In genomic region chr12:130706311-130706710, GRCh38 we compare ENCODE assay signal across 24 cellular contexts. TPM values are rescaled to one million over a fixed set of nuclear protein-coding genes. Genes with fewer than 3 reads are reported as not detected.
"Had no signal": no experiment of that assay in that cellular context is flagged by ENCODE, and none has a peak within 500 bp of the region (broad histone marks: within the 10 kb centered on the region; RNA-seq: fewer than 3 reads in every experiment).

No MANE protein-coding gene starts in this region.

- ATAC-seq: gastrocnemius medialis; heart right ventricle; left lobe of liver; mucosa of descending colon; naive thymus-derived CD8-positive, alpha-beta T cell had no signal

- H3K27ac ChIP-seq: epithelial cell of prostate, esophagus muscularis mucosa, gastrocnemius medialis, heart right ventricle, neural progenitor cell, suprapubic skin, tibial artery, upper lobe of left lung, uterus had no signal

- H3K4me3 ChIP-seq: esophagus muscularis mucosa, gastrocnemius medialis, heart right ventricle, mucosa of descending colon, neural progenitor cell, suprapubic skin, tibial artery, upper lobe of left lung, uterus had no signal

- H3K9ac ChIP-seq: neural progenitor cell had no signal

- H3K27me3 ChIP-seq: dorsolateral prefrontal cortex, upper lobe of left lung, uterus had no signal

- FAIRE-seq: islet of Langerhans, small intestine had no signal

- H3K36me3 Mint-ChIP-seq: naive thymus-derived CD8-positive, alpha-beta T cell; neural progenitor cell had no signal

- H3K27ac Mint-ChIP-seq: naive thymus-derived CD8-positive, alpha-beta T cell had no signal

- H3K4me1 Mint-ChIP-seq: naive thymus-derived CD8-positive, alpha-beta T cell had no signal

- H3K4me2 ChIP-seq: neural progenitor cell had no signal

- H3K9me3 Mint-ChIP-seq: neural progenitor cell had no signal

- H3K9me3 ChIP-seq: esophagus muscularis mucosa, gastrocnemius medialis, heart right ventricle, mucosa of descending colon, suprapubic skin, tibial artery, upper lobe of left lung, uterus had no signal

- H3K4me3 Mint-ChIP-seq: naive thymus-derived CD8-positive, alpha-beta T cell had no signal

- H3K4me1 ChIP-seq: esophagus muscularis mucosa, gastrocnemius medialis, heart right ventricle, tibial artery, upper lobe of left lung, uterus had no signal

- DNase-seq: cortex of kidney; effector memory CD4-positive, alpha-beta T cell; gastrocnemius medialis; heart right ventricle; hypothalamus; mammary epithelial cell; mucosa of descending colon; naive thymus-derived CD8-positive, alpha-beta T cell; occipital lobe; small intestine; stimulated activated CD4-positive, alpha-beta T cell treated with anti-CD3 and anti-CD28 coated beads, Interleukin-12 subunit alpha, Interleukin-12 subunit beta, amount 100 ng/mL, for 4 hours; stimulated activated naive CD4-positive, alpha-beta T cell; uterus had no signal

- H3K36me3 ChIP-seq: esophagus muscularis mucosa, gastrocnemius medialis, heart right ventricle, neural progenitor cell, suprapubic skin, tibial artery, upper lobe of left lung, uterus had no signal

RNA-seq across cellular contexts. Expression of gene RIMBP2, which starts 9.8 kb away (rescaled TPM):
- total RNA-seq: fibroblast of villous mesenchyme; left lobe of liver; mammary epithelial cell; naive thymus-derived CD8-positive, alpha-beta T cell; pulmonary artery endothelial cell had no signal
- polyA plus RNA-seq: mammary epithelial cell; naive thymus-derived CD8-positive, alpha-beta T cell had no signal
